In genomic region chr11:76783901-76784813, GRCh38 we compare ENCODE assay signal across 8 cellular contexts. TPM values are rescaled to one million over a fixed set of nuclear protein-coding genes. Genes with fewer than 3 reads are reported as not detected.
DNase-seq lines count a peak whose midpoint lies in the region; ATAC-seq and TF ChIP-seq lines count a peak whose summit lies in the region.

No MANE protein-coding gene starts in this region.

- no peaks in the 10 kb centered on the region for H3K36me3 Mint-ChIP-seq in effector memory CD8-positive, alpha-beta T cell (ENCODE audit: insufficient read depth)

- ATAC-seq in effector memory CD8-positive, alpha-beta T cell (replicated peaks), result no peak
- ATAC-seq in HG02885 (IDR thresholded peaks at IDR 0.05; ENCODE audit: poor library complexity, unreplicated experiment), result no peak

- WGBS in mesodermal cell (ENCODE audit: insufficient coverage in 2 of 2), 2 experiments, result 0 to 1% methylated on average over 36 to 40 of the region's 64 CpGs

- peaks cover 4 to 6% of the 10 kb centered on the region in 2 donors for H3K4me1 Mint-ChIP-seq in effector memory CD8-positive, alpha-beta T cell (ENCODE audit: low read depth in 2 of 2)

- peak overlapping the region; percentile 22 to 52 for H3K4me3 Mint-ChIP-seq in effector memory CD8-positive, alpha-beta T cell

- H3K9me3 Mint-ChIP-seq in effector memory CD8-positive, alpha-beta T cell, result no peaks in the 10 kb centered on the region

- peak; percentile 48 for DNase-seq in NCI-H146 (lab: John Stamatoyannopoulos, UW)
- no peak for DNase-seq in NCI-H146 treated with DMSO at 0.1 percent for 48 hours (lab: John Stamatoyannopoulos, UW; ENCODE audit: unreplicated experiment)
- no peak for DNase-seq in effector memory CD8-positive, alpha-beta T cell
- DNase-seq in NCI-H345 (lab: John Stamatoyannopoulos, UW), result no peak
- no peak for DNase-seq in stimulated activated naive CD4-positive, alpha-beta T cell treated with Interleukin-2 at 50 U/mL for 16 hours (lab: John Stamatoyannopoulos, UW)

- peak overlapping the region; percentile 96 for H3K27ac ChIP-seq in mesodermal cell (ENCODE audit: low read depth, low read length, severe bottlenecking)

- H3K4me1 ChIP-seq in mesodermal cell (ENCODE audit: control insufficient read depth, insufficient read depth, low read length, poor library complexity, severe bottlenecking), result peaks cover 24% of the 10 kb centered on the region

- no peaks in the 10 kb centered on the region for H3K9me3 ChIP-seq in mesodermal cell (ENCODE audit: control insufficient read depth, low read length)

- H3K27ac Mint-ChIP-seq in effector memory CD8-positive, alpha-beta T cell, result no peak overlapping the region

- peaks cover 55 to 67% of the 10 kb centered on the region in 2 donors for H3K27me3 Mint-ChIP-seq in effector memory CD8-positive, alpha-beta T cell

- H3K36me3 ChIP-seq in mesodermal cell (ENCODE audit: control insufficient read depth, insufficient read depth, low read length), result peaks cover 27% of the 10 kb centered on the region

- H3K4me3 ChIP-seq in mesodermal cell (ENCODE audit: extremely low read depth, insufficient read depth, low read length, poor library complexity, severe bottlenecking), result peak overlapping the region; percentile 79

TF ChIP-seq in PFSK-1, 5 proteins besides CTCF, POLR2A, EP300 and RAD21:
- TF ChIP-seq SIN3A (IDR thresholded peaks at IDR 0.05; ENCODE audit: borderline replicate concordance, insufficient read depth, low read length), result no peak
- peak; percentile 43; the same call in 1 of the 2 replicates for TF ChIP-seq TAF1 (IDR thresholded peaks at IDR 0.05; ENCODE audit: borderline replicate concordance, insufficient read depth, low read length)
- TF ChIP-seq FOXP2 (optimal IDR thresholded peaks at IDR 0.05; ENCODE audit: borderline replicate concordance, extremely low read depth, extremely low read length, insufficient read depth), result no peak
- TF ChIP-seq REST (IDR thresholded peaks at IDR 0.05; ENCODE audit: insufficient read depth in 1 of 2, low read depth in 2 of 2, low read length in 2 of 2), result no peak
- TF ChIP-seq POLR2AphosphoS5 (IDR thresholded peaks at IDR 0.05; ENCODE audit: low read depth, low read length), result no peak
TF ChIP-seq in PFSK-1: peak in this region for 1.

RNA-seq across cellular contexts. Expression of gene TSKU, which starts 1.0 kb away (rescaled TPM):
- 47.3 TPM for polyA plus RNA-seq in PFSK-1 (2012; ENCODE audit: insufficient read length, low read depth)
- polyA plus RNA-seq in mesodermal cell (2013, experiment 1 of 2), result 33.1 TPM
- 33.0 TPM for polyA plus RNA-seq in mesodermal cell (2013, experiment 2 of 2)
